In genomic region chr1:40664791-40665190, GRCh38 we compare ENCODE assay signal across 1 cellular context.
A peak's percentile ranks its signal among the peaks of the same experiment; 100 is the strongest.
TF ChIP-seq lines count a peak whose summit lies in the region.

No MANE protein-coding gene starts in this region.

TF ChIP-seq in K562, 482 proteins besides CTCF, POLR2A, EP300 and RAD21:
- TF ChIP-seq SPI1 (IDR thresholded peaks at IDR 0.05; ENCODE audit: borderline replicate concordance, low read depth, low read length), result 0 out of 2 replicates have a peak, but pooled peaks have one; percentile 4
- no peak for TF ChIP-seq LCOR (CRISPR knock-in tag; IDR thresholded peaks at IDR 0.05)
